In the genomic region with DNA sequence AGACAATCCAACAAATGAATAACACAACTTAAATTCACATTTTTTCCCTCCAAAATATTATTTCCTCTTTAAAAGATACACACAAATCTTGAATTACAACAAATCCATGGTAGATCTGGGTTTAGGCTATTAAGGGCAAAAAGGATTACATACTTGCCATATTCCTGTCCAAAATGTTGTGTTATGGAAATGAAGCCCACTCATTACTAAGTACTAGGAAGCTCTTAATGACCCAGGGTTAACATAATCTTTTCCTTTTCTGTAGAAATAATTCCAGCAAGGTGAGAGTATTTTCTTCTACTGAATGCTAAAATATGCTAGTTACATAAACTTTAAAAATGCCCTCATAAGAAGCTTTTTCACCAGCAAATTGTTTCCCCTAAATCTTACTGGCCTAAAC, we compare ENCODE assay signal across 8 cellular contexts. TPM values are rescaled to one million over a fixed set of nuclear protein-coding genes. Genes with fewer than 3 reads are reported as not detected.
DNase-seq lines count a peak whose midpoint lies in the region; ATAC-seq and TF ChIP-seq lines count a peak whose summit lies in the region.

No MANE protein-coding gene starts in this region.

- peaks cover 0 to 24% (median 10%) of the 10 kb centered on the region in 11 experiments; a peak in 9 of 22 replicates for H3K36me3 ChIP-seq in BLaER1 treated with 17β-estradiol and CSF1 and Interleukin-3, amounts not matched to agents 10 nM and 100 nM

- ATAC-seq in natural killer cell treated with Interleukin-12 subunit alpha and Interleukin-12 subunit beta and Interleukin-15 and Interleukin-18, amount 100 ng/mL, for 72 hours, result no peak

- H3K9me3 Mint-ChIP-seq in natural killer cell treated with Interleukin-12 subunit alpha and Interleukin-12 subunit beta and Interleukin-15 and Interleukin-18, amount 100 ng/mL, for 72 hours, result no peaks in the 10 kb centered on the region
- no peaks in the 10 kb centered on the region for H3K9me3 Mint-ChIP-seq in activated naive CD4-positive, alpha-beta T cell treated with anti-CD3 and anti-CD28 coated beads for 36 hours

- peak overlapping the region; percentile 69 to 82 (median 78); a peak in 19 of 20 replicates for H3K4me3 ChIP-seq in BLaER1 treated with 17β-estradiol and CSF1 and Interleukin-3, amounts not matched to agents 10 nM and 100 nM
- H3K4me3 ChIP-seq in Jurkat, Clone E6-1 (ENCODE audit: low read length), result peak overlapping the region; percentile 89
- H3K4me3 ChIP-seq in cardiac fibroblast (replicated peaks in 1 of 2; ENCODE audit: low read depth in 2 of 2, low read length in 2 of 2), result peak overlapping the region; percentile 65 to 87

- intact Hi-C loops in activated naive CD4-positive, alpha-beta T cell treated with anti-CD3 and anti-CD28 coated beads for 36 hours (cut with micrococcal nuclease), result loop anchor here (5.0 to 10.0 kb wide), 4 partner anchors 812 to 1618 kb away; no protein-coding TSS in a partner anchor

- no peak for TF ChIP-seq CTCF in cardiac fibroblast (IDR thresholded peaks at IDR 0.05; ENCODE audit: low read depth, low read length)

- H3K9ac ChIP-seq in BLaER1 treated with 17β-estradiol and CSF1 and Interleukin-3, amounts not matched to agents 10 nM and 100 nM, result peak overlapping the region; percentile 82 to 94 (median 89); a peak in 21 of 22 replicates

- H3K27me3 ChIP-seq in BLaER1 treated with 17β-estradiol and CSF1 and Interleukin-3, amounts not matched to agents 10 nM and 100 nM, result no peaks in the 10 kb centered on the region

- H3K4me2 ChIP-seq in BLaER1 treated with 17β-estradiol and CSF1 and Interleukin-3, amounts not matched to agents 10 nM and 100 nM, result peak overlapping the region; percentile 77 to 89 (median 82)

- H3K4me3 Mint-ChIP-seq in natural killer cell treated with Interleukin-12 subunit alpha and Interleukin-12 subunit beta and Interleukin-15 and Interleukin-18, amount 100 ng/mL, for 72 hours, result peak overlapping the region; percentile 49
- no peak overlapping the region for H3K4me3 Mint-ChIP-seq in activated naive CD4-positive, alpha-beta T cell treated with anti-CD3 and anti-CD28 coated beads for 36 hours

- peaks cover 0 to 46% (median 26%) of the 10 kb centered on the region in 11 experiments; a peak in 13 of 22 replicates for H4K20me1 ChIP-seq in BLaER1 treated with 17β-estradiol and CSF1 and Interleukin-3, amounts not matched to agents 10 nM and 100 nM

- no peaks in the 10 kb centered on the region for H3K27me3 Mint-ChIP-seq in natural killer cell treated with Interleukin-12 subunit alpha and Interleukin-12 subunit beta and Interleukin-15 and Interleukin-18, amount 100 ng/mL, for 72 hours
- H3K27me3 Mint-ChIP-seq in activated naive CD4-positive, alpha-beta T cell treated with anti-CD3 and anti-CD28 coated beads for 36 hours (ENCODE audit: low read depth), result no peaks in the 10 kb centered on the region

- peaks cover 20 to 34% of the 10 kb centered on the region in 2 donors for H3K4me1 Mint-ChIP-seq in natural killer cell treated with Interleukin-12 subunit alpha and Interleukin-12 subunit beta and Interleukin-15 and Interleukin-18, amount 100 ng/mL, for 72 hours (ENCODE audit: low read depth in 2 of 2)
- peaks cover 53% of the 10 kb centered on the region for H3K4me1 Mint-ChIP-seq in activated naive CD4-positive, alpha-beta T cell treated with anti-CD3 and anti-CD28 coated beads for 36 hours (ENCODE audit: low read depth)

- H3K27ac Mint-ChIP-seq in natural killer cell treated with Interleukin-12 subunit alpha and Interleukin-12 subunit beta and Interleukin-15 and Interleukin-18, amount 100 ng/mL, for 72 hours, result peak overlapping the region in 1 of 2 donors; percentile 96
- no peak overlapping the region for H3K27ac Mint-ChIP-seq in activated naive CD4-positive, alpha-beta T cell treated with anti-CD3 and anti-CD28 coated beads for 36 hours

- H3K36me3 Mint-ChIP-seq in natural killer cell treated with Interleukin-12 subunit alpha and Interleukin-12 subunit beta and Interleukin-15 and Interleukin-18, amount 100 ng/mL, for 72 hours, result no peaks in the 10 kb centered on the region
- peaks cover 3% of the 10 kb centered on the region for H3K36me3 Mint-ChIP-seq in activated naive CD4-positive, alpha-beta T cell treated with anti-CD3 and anti-CD28 coated beads for 36 hours (ENCODE audit: low read depth)

- peaks cover 15 to 34% (median 23%) of the 10 kb centered on the region in 10 experiments for H3K4me1 ChIP-seq in BLaER1 treated with 17β-estradiol and CSF1 and Interleukin-3, amounts not matched to agents 10 nM and 100 nM

- H3K9me3 ChIP-seq in BLaER1 treated with 17β-estradiol and CSF1 and Interleukin-3, amounts not matched to agents 10 nM and 100 nM (replicated peaks in 1 of 11), result no peaks in the 10 kb centered on the region

- DNase-seq in Jurkat, Clone E6-1 (ENCODE audit: low read depth, low spot score), result no peak
- no peak for DNase-seq in cardiac fibroblast (ENCODE audit: low read depth in 2 of 2)
- DNase-seq in natural killer cell treated with Interleukin-12 subunit alpha and Interleukin-12 subunit beta and Interleukin-15 and Interleukin-18, amount 100 ng/mL, for 72 hours (ENCODE audit: low spot score), result no peak
- DNase-seq in substantia nigra (lab: John Stamatoyannopoulos, UW), result no peak
- DNase-seq in ecto neural progenitor cell (ENCODE audit: low spot score), result no peak
- no peak for DNase-seq in activated naive CD4-positive, alpha-beta T cell treated with anti-CD3 and anti-CD28 coated beads for 36 hours
- no peak for DNase-seq in NCI-H2171 (lab: John Stamatoyannopoulos, UW)

- H3K27ac ChIP-seq in BLaER1 treated with 17β-estradiol and CSF1 and Interleukin-3, amounts not matched to agents 10 nM and 100 nM, result peak overlapping the region in 3 of 11 experiments; percentile 86 to 92 (median 86); a peak in 5 of 22 replicates
- no peak overlapping the region for H3K27ac ChIP-seq in substantia nigra (ENCODE audit: low read depth, low read length, poor library complexity, severe bottlenecking)

- CTCF ChIA-PET in activated naive CD4-positive, alpha-beta T cell treated with anti-CD3 and anti-CD28 coated beads for 36 hours (lab: Charles Lee), result no interaction called here

RNA-seq across cellular contexts. Expression of a gene that starts 1.6 kb away (rescaled TPM):
- polyA plus RNA-seq in Jurkat, Clone E6-1 (2012; ENCODE audit: insufficient read depth, insufficient read length), result 9.7 TPM
- 10 to 100 TPM; 20.2 to 29.5 TPM for total RNA-seq in natural killer cell treated with Interleukin-12 subunit alpha and Interleukin-12 subunit beta and Interleukin-15 and Interleukin-18, amount 100 ng/mL, for 72 hours
- 10 to 100 TPM; 11.0 to 12.9 TPM for total RNA-seq in activated naive CD4-positive, alpha-beta T cell treated with anti-CD3 and anti-CD28 coated beads for 36 hours
